ENCODE assay signal across 13 cellular contexts in the genomic region with DNA sequence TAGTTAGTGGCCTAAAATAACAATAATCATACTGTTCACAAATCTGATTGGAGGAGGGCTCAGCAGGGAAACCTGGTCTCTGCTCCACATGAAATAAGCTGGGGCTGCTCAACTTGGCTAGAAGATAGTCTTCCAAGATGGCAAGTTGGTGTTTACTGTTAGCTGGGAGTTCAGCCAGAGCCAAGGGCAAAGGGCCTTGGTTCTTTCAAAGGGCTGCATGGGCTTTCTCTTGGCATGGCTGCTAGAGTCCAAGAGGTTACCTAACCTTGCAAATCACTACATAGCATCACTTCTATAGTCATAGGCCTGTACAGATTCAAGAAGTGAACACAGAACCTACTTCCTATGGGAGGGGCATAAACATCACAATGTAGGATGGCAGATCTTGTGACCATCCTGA. TPM values are rescaled to one million over a fixed set of nuclear protein-coding genes. Genes with fewer than 3 reads are reported as not detected.
DNase-seq lines count a peak whose midpoint lies in the region; ATAC-seq and FAIRE-seq lines count a peak whose summit lies in the region.
"Had no signal": no experiment of that assay in that cellular context is flagged by ENCODE, and none has a peak within 500 bp of the region (broad histone marks: within the 10 kb centered on the region; RNA-seq: fewer than 3 reads in every experiment).

No MANE protein-coding gene starts in this region.

- no peak overlapping the region for H3K4me3 Mint-ChIP-seq in activated T-cell treated with anti-CD3 and anti-CD28 coated beads, Interleukin-2, amount 50 U/mL, for 24 hours
- no peak overlapping the region for H3K4me3 Mint-ChIP-seq in activated T-helper 17 cell treated with anti-CD3 and anti-CD28 coated beads, Interleukin-2, amount 50 U/mL, for 72 hours
- H3K4me3 Mint-ChIP-seq: CD8-positive, alpha-beta memory T cell; GM23338 had no signal

- DNase-seq in activated T-cell treated with anti-CD3 and anti-CD28 coated beads, Interleukin-2, amount 50 U/mL, for 24 hours = no peak
- DNase-seq in activated T-cell treated with anti-CD3 and anti-CD28 coated beads for 4 hours (no peak), left lobe of liver (ENCODE audit: low spot score) (peak; percentile 83), frontal cortex (ENCODE audit: low spot score in 2 of 2) (no peak), GM19240 (ENCODE audit: insufficient read length, low spot score) (no peak)
- DNase-seq: AML-193; CD8-positive, alpha-beta memory T cell; DMS53; GF-D8; H7 had no signal

- H3K36me3 Mint-ChIP-seq in activated T-cell treated with anti-CD3 and anti-CD28 coated beads, Interleukin-2, amount 50 U/mL, for 24 hours (ENCODE audit: low read depth) = peaks cover 45% of the 10 kb centered on the region
- peaks cover 35% of the 10 kb centered on the region for H3K36me3 Mint-ChIP-seq in activated T-helper 17 cell treated with anti-CD3 and anti-CD28 coated beads, Interleukin-2, amount 50 U/mL, for 72 hours (ENCODE audit: low read depth)

- peaks cover 3% of the 10 kb centered on the region for H3K9me3 Mint-ChIP-seq in activated T-cell treated with anti-CD3 and anti-CD28 coated beads, Interleukin-2, amount 50 U/mL, for 24 hours
- H3K9me3 Mint-ChIP-seq in activated T-helper 17 cell treated with anti-CD3 and anti-CD28 coated beads, Interleukin-2, amount 50 U/mL, for 72 hours = peaks cover 3% of the 10 kb centered on the region
- H3K9me3 Mint-ChIP-seq: GM23338 had no signal

- peak overlapping the region; percentile 45 for H3K27ac Mint-ChIP-seq in activated T-cell treated with anti-CD3 and anti-CD28 coated beads, Interleukin-2, amount 50 U/mL, for 24 hours
- peak overlapping the region; percentile 59 for H3K27ac Mint-ChIP-seq in activated T-helper 17 cell treated with anti-CD3 and anti-CD28 coated beads, Interleukin-2, amount 50 U/mL, for 72 hours

- ATAC-seq in activated T-helper 17 cell treated with anti-CD3 and anti-CD28 coated beads, Interleukin-2, amount 50 U/mL, for 72 hours (replicated peaks) = no peak
- peak; percentile 99 for ATAC-seq in left lobe of liver
- ATAC-seq in GM21825 (IDR thresholded peaks at IDR 0.05; ENCODE audit: unreplicated experiment) = no peak
- ATAC-seq: GM23338 had no signal

- no peaks in the 10 kb centered on the region for H3K27me3 Mint-ChIP-seq in activated T-cell treated with anti-CD3 and anti-CD28 coated beads, Interleukin-2, amount 50 U/mL, for 24 hours
- no peaks in the 10 kb centered on the region for H3K27me3 Mint-ChIP-seq in activated T-helper 17 cell treated with anti-CD3 and anti-CD28 coated beads, Interleukin-2, amount 50 U/mL, for 72 hours
- H3K27me3 Mint-ChIP-seq: CD8-positive, alpha-beta memory T cell had no signal

- FAIRE-seq in frontal cortex (lab: Jason Lieb, UNC) = no peak

- H3K4me1 Mint-ChIP-seq in activated T-cell treated with anti-CD3 and anti-CD28 coated beads, Interleukin-2, amount 50 U/mL, for 24 hours (ENCODE audit: low read depth) = peaks cover 50% of the 10 kb centered on the region
- H3K4me1 Mint-ChIP-seq in activated T-helper 17 cell treated with anti-CD3 and anti-CD28 coated beads, Interleukin-2, amount 50 U/mL, for 72 hours = peaks cover 32% of the 10 kb centered on the region

RNA-seq across cellular contexts. Expression of a gene that starts 7.1 kb away (rescaled TPM):
- 10 to 100 TPM; 59.0 to 67.6 TPM for total RNA-seq in activated T-helper 17 cell treated with anti-CD3 and anti-CD28 coated beads, Interleukin-2, amount 50 U/mL, for 72 hours
- total RNA-seq in left lobe of liver = 21.6 TPM
- total RNA-seq in frontal cortex = 86.4 TPM

RNA-seq across cellular contexts. Expression of a gene that starts 7.2 kb away (rescaled TPM):
- total RNA-seq in activated T-helper 17 cell treated with anti-CD3 and anti-CD28 coated beads, Interleukin-2, amount 50 U/mL, for 72 hours = 10 to 100 TPM; 25.5 to 34.9 TPM
- total RNA-seq in left lobe of liver (20.2 TPM), frontal cortex (26.1 TPM)
